Comparison of ENCODE assay signal across 8 cellular contexts in the genomic region with DNA sequence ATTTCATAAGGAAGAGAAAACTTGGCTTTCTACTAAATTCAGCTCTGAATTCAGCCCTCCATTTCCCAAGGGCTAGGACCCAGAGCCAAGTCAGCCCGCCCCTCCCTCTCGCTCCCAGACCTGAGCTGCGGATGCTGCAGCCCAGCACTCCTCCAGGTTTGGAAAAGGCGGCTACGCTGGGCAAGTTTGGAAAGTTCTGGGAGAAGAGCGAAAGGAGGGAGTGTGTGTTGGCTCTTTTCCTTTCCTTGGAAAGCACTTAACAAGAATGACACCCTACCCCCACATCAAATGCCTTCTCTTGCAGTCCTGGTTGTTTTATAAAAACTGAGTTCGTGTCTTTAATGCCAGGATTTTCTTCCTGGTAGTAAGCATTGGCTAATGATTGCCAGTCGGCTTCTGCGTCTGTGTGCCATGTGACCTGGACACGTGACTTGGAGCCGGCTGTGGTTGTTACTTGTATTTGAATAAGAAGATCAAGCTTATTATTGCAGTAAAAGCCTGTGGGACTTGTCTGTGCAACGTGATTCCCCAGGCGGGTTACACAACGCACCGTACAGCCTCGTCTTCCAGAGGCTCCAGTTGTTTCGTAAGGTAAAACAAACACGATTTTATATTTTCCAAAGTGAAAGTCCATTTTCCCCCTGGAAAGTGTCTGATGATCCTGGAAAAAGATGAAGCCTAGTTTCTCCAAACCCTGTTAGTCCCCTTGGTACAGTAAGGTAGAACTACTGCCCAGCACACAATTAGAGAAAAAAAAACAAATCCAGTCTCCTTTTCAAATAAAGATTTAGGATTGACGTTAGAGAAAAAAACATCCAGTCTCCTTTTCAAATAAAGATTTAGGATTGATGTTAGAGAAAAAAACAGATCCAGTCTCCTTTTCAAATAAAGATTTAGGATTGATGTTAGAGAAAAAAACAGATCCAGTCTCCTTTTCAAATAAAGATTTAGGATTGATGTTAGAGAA. TPM values are rescaled to one million over a fixed set of nuclear protein-coding genes. Genes with fewer than 3 reads are reported as not detected.
DNase-seq lines count a peak whose midpoint lies in the region; ATAC-seq, FAIRE-seq and TF ChIP-seq lines count a peak whose summit lies in the region.

No MANE protein-coding gene starts in this region.

- TF ChIP-seq EP300 in A549 (IDR thresholded peaks at IDR 0.05) = peak in 1 of 2 experiments; percentile 21; a peak in 1 of 5 replicates

- TF ChIP-seq POLR2A in A549 (IDR thresholded peaks at IDR 0.05; ENCODE audit: low read length) (no peak; the same call in 1 of the 2 replicates), GM18526 (IDR thresholded peaks at IDR 0.05; ENCODE audit: extremely low read depth, insufficient read length) (peak; percentile 57)

- DNase-seq in A549 (ENCODE audit: low read depth in 1 of 2, low spot score in 1 of 2) (peak; percentile 53 to 88), NCI-H226 (peak; percentile 47), coronary artery (ENCODE audit: low spot score) (peak; percentile 94)
- DNase-seq in activated CD4-positive, CD25-positive, alpha-beta regulatory T cell treated with anti-CD3 and anti-CD28 coated beads, Interleukin-2, amount 50 U/mL, for 16 hours (ENCODE audit: low read depth, low spot score) = peak; percentile 40
- DNase-seq in stimulated activated CD4-positive, alpha-beta T cell treated with anti-CD3 and anti-CD28 coated beads, Interleukin-1b, Interleukin-23, amount 100 ng/mL, for 4 hours (ENCODE audit: low read depth in 2 of 2) = peak; percentile 39 to 52

- H3K9me3 ChIP-seq in A549 = no peaks in the 10 kb centered on the region

- CTCF ChIA-PET in A549 (lab: Yijun Ruan, JAX) = interaction anchor here (0.7 to 3.8 kb wide), 2 partner anchors 9 to 263 kb away, joined by 3 to 10 read pairs; no protein-coding TSS in a partner anchor

- peak; percentile 88 to 90 for ATAC-seq in A549
- peak; percentile 53 for ATAC-seq in HG03097 (IDR thresholded peaks at IDR 0.05; ENCODE audit: low FRiP score, unreplicated experiment)

- H3K4me3 ChIP-seq in A549 = peak overlapping the region; percentile 55
- peak overlapping the region; percentile 75 for H3K4me3 ChIP-seq in coronary artery

- H3K4me1 ChIP-seq in A549 = peaks cover 11% of the 10 kb centered on the region

- TF ChIP-seq CTCF in A549 (IDR thresholded peaks at IDR 0.05) = no peak
- no peak for TF ChIP-seq CTCF in coronary artery (IDR thresholded peaks at IDR 0.05)

- H3K27ac ChIP-seq in A549 (peak overlapping the region; percentile 87 to 89), coronary artery (peak overlapping the region; percentile 81 to 84), layer of hippocampus (ENCODE audit: low read depth, low read length) (peak overlapping the region; percentile 76)

- H3K27me3 ChIP-seq in layer of hippocampus (ENCODE audit: control insufficient read depth, insufficient read depth, low read length) = no peaks in the 10 kb centered on the region

- FAIRE-seq in A549 (lab: Jason Lieb, UNC) = no peak

- under 1% methylated on average over 18 of the region's 19 CpGs for WGBS in A549 (ENCODE audit: missing lambda C conversion rate)

- POLR2A ChIA-PET in A549 (lab: Yijun Ruan, JAX) = interaction anchor here (0.6 to 3.4 kb wide), 8 partner anchors 11 to 288 kb away, joined by 3 to 16 read pairs (median 4); partner anchors contain the start of genes KATNAL1, UBE2L5 and USPL1

- TF ChIP-seq RAD21 in A549 (conservative IDR thresholded peaks at IDR 0.05 in 1 of 2, IDR thresholded peaks at IDR 0.05 in 1 of 2) = no peak

- H3K4me2 ChIP-seq in A549 = peak overlapping the region; percentile 98

TF ChIP-seq in A549, 52 proteins besides CTCF, POLR2A, EP300 and RAD21 (continues in another document):
- TF ChIP-seq, protein P1, sequence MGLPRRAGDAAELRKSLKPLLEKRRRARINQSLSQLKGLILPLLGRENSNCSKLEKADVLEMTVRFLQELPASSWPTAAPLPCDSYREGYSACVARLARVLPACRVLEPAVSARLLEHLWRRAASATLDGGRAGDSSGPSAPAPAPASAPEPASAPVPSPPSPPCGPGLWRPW (IDR thresholded peaks at IDR 0.05) = no peak
- no peak for TF ChIP-seq FOXS1 (CRISPR knock-in tag; IDR thresholded peaks at IDR 0.05)
- no peak for TF ChIP-seq RCOR1 (IDR thresholded peaks at IDR 0.05; ENCODE audit: low read depth, low read length)
- TF ChIP-seq, protein P2, sequence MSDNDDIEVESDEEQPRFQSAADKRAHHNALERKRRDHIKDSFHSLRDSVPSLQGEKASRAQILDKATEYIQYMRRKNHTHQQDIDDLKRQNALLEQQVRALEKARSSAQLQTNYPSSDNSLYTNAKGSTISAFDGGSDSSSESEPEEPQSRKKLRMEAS (IDR thresholded peaks at IDR 0.05) = peak; percentile 76
- TF ChIP-seq ESRRA (IDR thresholded peaks at IDR 0.05; ENCODE audit: borderline replicate concordance, low read length) = no peak
- no peak for TF ChIP-seq MAZ (IDR thresholded peaks at IDR 0.05; ENCODE audit: borderline replicate concordance, low read depth, low read length)
- TF ChIP-seq, protein P3, sequence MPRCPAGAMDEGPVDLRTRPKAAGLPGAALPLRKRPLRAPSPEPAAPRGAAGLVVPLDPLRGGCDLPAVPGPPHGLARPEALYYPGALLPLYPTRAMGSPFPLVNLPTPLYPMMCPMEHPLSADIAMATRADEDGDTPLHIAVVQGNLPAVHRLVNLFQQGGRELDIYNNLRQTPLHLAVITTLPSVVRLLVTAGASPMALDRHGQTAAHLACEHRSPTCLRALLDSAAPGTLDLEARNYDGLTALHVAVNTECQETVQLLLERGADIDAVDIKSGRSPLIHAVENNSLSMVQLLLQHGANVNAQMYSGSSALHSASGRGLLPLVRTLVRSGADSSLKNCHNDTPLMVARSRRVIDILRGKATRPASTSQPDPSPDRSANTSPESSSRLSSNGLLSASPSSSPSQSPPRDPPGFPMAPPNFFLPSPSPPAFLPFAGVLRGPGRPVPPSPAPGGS (IDR thresholded peaks at IDR 0.05) = peak; percentile 64; the same call in 1 of the 3 replicates
- no peak for TF ChIP-seq HOXA7 (CRISPR knock-in tag; IDR thresholded peaks at IDR 0.05)
- TF ChIP-seq POLR2AphosphoS2 (conservative IDR thresholded peaks at IDR 0.05; ENCODE audit: low read length) = no peak
- TF ChIP-seq CBX2 (IDR thresholded peaks at IDR 0.05; ENCODE audit: borderline replicate concordance, low read depth) = no peak
- peak; percentile 96 for TF ChIP-seq NPAS2 (CRISPR knock-in tag; IDR thresholded peaks at IDR 0.05; ENCODE audit: borderline replicate concordance)
- TF ChIP-seq SMC3 (IDR thresholded peaks at IDR 0.05) = 0 out of 3 replicates have a peak, but pooled peaks have one; percentile 13
- TF ChIP-seq GATA3 (IDR thresholded peaks at IDR 0.05; ENCODE audit: borderline replicate concordance) = no peak
- no peak for TF ChIP-seq BHLHE40 (IDR thresholded peaks at IDR 0.05; ENCODE audit: low read depth, low read length)
- TF ChIP-seq USF2 (IDR thresholded peaks at IDR 0.05) = peak; percentile 99
- TF ChIP-seq JUN (IDR thresholded peaks at IDR 0.05) = peak in 1 of 2 experiments; percentile 53; a peak in 1 of 5 replicates
- TF ChIP-seq ZC3H11A (IDR thresholded peaks at IDR 0.05) = no peak
- TF ChIP-seq CHD4 (IDR thresholded peaks at IDR 0.05; ENCODE audit: borderline replicate concordance) = no peak
- TF ChIP-seq, protein P4, sequence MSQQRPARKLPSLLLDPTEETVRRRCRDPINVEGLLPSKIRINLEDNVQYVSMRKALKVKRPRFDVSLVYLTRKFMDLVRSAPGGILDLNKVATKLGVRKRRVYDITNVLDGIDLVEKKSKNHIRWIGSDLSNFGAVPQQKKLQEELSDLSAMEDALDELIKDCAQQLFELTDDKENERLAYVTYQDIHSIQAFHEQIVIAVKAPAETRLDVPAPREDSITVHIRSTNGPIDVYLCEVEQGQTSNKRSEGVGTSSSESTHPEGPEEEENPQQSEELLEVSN (IDR thresholded peaks at IDR 0.05; ENCODE audit: borderline replicate concordance, low read depth) = 0 out of 2 replicates have a peak, but pooled peaks have one; percentile 42
- peak; percentile 57 to 69; a peak in 2 of 4 replicates for TF ChIP-seq CEBPB (IDR thresholded peaks at IDR 0.05)
- TF ChIP-seq JUNB (IDR thresholded peaks at IDR 0.05) = no peak
- TF ChIP-seq FOSL2 (IDR thresholded peaks at IDR 0.05) = no peak
- no peak for TF ChIP-seq FOSL2 (CRISPR knock-in tag; IDR thresholded peaks at IDR 0.05)
- no peak for TF ChIP-seq SREBF2 (IDR thresholded peaks at IDR 0.05)
- peak; percentile 29; the same call in 1 of the 2 replicates for TF ChIP-seq PHF8 (IDR thresholded peaks at IDR 0.05; ENCODE audit: borderline replicate concordance, low read depth)
- no peak for TF ChIP-seq HMGXB4 (CRISPR knock-in tag; IDR thresholded peaks at IDR 0.05; ENCODE audit: borderline replicate concordance)
- no peak for TF ChIP-seq MYC (IDR thresholded peaks at IDR 0.05; ENCODE audit: borderline replicate concordance, low read length)

RNA-seq across cellular contexts. Expression of gene UBE2L5, which starts 26.8 kb away (rescaled TPM):
- polyA plus RNA-seq in A549 (2011; rRNA removed) = 0.48 TPM in 1 of 2 replicates, not detected in the other
- polyA plus RNA-seq in A549 (2012; cell fraction: cytosol; rRNA removed) = not detected in 2 replicates
- not detected in 2 replicates for polyA plus RNA-seq in A549 (2012; cell fraction: nucleus; rRNA removed)
- polyA plus RNA-seq in A549 (2017; fragmentation: RNase III; extraction: RNeasy Plus Mini Kit Qiagen cat#74134 plus additional on column Dnase treatment) = 0.31 to 0.53 TPM (median 0.33 TPM) in 3 replicates
- 0.12 TPM in 1 of 2 replicates, not detected in the other for polyA minus RNA-seq in A549 (2011; rRNA and poly(A)+ RNA removed)

Comparison
In these comparisons a context has a peak if more than half of its experiments do, and no peak if none do; other contexts are left out.
1. Peak in every context shown above with its lines: DNase-seq, ATAC-seq, H3K4me3 ChIP-seq and H3K27ac ChIP-seq.
2. DNase-seq: peak in every context shown above with its lines; median percentile 94 in coronary artery; 70 in A549; 47 in NCI-H226; 46 in stimulated activated CD4-positive, alpha-beta T cell treated with anti-CD3 and anti-CD28 coated beads, Interleukin-1b, Interleukin-23, amount 100 ng/mL, for 4 hours; 40 in activated CD4-positive, CD25-positive, alpha-beta regulatory T cell treated with anti-CD3 and anti-CD28 coated beads, Interleukin-2, amount 50 U/mL, for 16 hours.